1 cellular context compared by ENCODE assay signal in genomic region chr12:56127888-56128668, GRCh38.
TF ChIP-seq lines count a peak whose summit lies in the region.

A gene with protein sequence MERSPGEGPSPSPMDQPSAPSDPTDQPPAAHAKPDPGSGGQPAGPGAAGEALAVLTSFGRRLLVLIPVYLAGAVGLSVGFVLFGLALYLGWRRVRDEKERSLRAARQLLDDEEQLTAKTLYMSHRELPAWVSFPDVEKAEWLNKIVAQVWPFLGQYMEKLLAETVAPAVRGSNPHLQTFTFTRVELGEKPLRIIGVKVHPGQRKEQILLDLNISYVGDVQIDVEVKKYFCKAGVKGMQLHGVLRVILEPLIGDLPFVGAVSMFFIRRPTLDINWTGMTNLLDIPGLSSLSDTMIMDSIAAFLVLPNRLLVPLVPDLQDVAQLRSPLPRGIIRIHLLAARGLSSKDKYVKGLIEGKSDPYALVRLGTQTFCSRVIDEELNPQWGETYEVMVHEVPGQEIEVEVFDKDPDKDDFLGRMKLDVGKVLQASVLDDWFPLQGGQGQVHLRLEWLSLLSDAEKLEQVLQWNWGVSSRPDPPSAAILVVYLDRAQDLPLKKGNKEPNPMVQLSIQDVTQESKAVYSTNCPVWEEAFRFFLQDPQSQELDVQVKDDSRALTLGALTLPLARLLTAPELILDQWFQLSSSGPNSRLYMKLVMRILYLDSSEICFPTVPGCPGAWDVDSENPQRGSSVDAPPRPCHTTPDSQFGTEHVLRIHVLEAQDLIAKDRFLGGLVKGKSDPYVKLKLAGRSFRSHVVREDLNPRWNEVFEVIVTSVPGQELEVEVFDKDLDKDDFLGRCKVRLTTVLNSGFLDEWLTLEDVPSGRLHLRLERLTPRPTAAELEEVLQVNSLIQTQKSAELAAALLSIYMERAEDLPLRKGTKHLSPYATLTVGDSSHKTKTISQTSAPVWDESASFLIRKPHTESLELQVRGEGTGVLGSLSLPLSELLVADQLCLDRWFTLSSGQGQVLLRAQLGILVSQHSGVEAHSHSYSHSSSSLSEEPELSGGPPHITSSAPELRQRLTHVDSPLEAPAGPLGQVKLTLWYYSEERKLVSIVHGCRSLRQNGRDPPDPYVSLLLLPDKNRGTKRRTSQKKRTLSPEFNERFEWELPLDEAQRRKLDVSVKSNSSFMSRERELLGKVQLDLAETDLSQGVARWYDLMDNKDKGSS (plus strand): TSS chr12:56128267. CDS start chr12:56128320, 53 bp downstream.

TF ChIP-seq in HepG2, 621 proteins besides CTCF, POLR2A, EP300 and RAD21 (continued from another document and continues in another):
- TF ChIP-seq, protein P1, sequence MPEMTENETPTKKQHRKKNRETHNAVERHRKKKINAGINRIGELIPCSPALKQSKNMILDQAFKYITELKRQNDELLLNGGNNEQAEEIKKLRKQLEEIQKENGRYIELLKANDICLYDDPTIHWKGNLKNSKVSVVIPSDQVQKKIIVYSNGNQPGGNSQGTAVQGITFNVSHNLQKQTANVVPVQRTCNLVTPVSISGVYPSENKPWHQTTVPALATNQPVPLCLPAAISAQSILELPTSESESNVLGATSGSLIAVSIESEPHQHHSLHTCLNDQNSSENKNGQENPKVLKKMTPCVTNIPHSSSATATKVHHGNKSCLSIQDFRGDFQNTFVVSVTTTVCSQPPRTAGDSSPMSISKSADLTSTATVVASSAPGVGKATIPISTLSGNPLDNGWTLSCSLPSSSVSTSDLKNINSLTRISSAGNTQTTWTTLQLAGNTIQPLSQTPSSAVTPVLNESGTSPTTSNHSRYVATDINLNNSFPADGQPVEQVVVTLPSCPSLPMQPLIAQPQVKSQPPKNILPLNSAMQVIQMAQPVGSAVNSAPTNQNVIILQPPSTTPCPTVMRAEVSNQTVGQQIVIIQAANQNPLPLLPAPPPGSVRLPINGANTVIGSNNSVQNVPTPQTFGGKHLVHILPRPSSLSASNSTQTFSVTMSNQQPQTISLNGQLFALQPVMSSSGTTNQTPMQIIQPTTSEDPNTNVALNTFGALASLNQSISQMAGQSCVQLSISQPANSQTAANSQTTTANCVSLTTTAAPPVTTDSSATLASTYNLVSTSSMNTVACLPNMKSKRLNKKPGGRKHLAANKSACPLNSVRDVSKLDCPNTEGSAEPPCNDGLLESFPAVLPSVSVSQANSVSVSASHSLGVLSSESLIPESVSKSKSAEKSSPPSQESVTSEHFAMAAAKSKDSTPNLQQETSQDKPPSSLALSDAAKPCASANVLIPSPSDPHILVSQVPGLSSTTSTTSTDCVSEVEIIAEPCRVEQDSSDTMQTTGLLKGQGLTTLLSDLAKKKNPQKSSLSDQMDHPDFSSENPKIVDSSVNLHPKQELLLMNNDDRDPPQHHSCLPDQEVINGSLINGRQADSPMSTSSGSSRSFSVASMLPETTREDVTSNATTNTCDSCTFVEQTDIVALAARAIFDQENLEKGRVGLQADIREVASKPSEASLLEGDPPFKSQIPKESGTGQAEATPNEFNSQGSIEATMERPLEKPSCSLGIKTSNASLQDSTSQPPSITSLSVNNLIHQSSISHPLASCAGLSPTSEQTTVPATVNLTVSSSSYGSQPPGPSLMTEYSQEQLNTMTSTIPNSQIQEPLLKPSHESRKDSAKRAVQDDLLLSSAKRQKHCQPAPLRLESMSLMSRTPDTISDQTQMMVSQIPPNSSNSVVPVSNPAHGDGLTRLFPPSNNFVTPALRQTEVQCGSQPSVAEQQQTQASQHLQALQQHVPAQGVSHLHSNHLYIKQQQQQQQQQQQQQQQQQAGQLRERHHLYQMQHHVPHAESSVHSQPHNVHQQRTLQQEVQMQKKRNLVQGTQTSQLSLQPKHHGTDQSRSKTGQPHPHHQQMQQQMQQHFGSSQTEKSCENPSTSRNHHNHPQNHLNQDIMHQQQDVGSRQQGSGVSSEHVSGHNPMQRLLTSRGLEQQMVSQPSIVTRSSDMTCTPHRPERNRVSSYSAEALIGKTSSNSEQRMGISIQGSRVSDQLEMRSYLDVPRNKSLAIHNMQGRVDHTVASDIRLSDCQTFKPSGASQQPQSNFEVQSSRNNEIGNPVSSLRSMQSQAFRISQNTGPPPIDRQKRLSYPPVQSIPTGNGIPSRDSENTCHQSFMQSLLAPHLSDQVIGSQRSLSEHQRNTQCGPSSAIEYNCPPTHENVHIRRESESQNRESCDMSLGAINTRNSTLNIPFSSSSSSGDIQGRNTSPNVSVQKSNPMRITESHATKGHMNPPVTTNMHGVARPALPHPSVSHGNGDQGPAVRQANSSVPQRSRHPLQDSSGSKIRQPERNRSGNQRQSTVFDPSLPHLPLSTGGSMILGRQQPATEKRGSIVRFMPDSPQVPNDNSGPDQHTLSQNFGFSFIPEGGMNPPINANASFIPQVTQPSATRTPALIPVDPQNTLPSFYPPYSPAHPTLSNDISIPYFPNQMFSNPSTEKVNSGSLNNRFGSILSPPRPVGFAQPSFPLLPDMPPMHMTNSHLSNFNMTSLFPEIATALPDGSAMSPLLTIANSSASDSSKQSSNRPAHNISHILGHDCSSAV (CRISPR knock-in tag; IDR thresholded peaks at IDR 0.05; ENCODE audit: borderline replicate concordance), result peak; percentile 85; the same call in 1 of the 2 replicates
- TF ChIP-seq ZNF451 (CRISPR knock-in tag; IDR thresholded peaks at IDR 0.05), result peak; percentile 67; the same call in 1 of the 2 replicates
- TF ChIP-seq, protein P2, sequence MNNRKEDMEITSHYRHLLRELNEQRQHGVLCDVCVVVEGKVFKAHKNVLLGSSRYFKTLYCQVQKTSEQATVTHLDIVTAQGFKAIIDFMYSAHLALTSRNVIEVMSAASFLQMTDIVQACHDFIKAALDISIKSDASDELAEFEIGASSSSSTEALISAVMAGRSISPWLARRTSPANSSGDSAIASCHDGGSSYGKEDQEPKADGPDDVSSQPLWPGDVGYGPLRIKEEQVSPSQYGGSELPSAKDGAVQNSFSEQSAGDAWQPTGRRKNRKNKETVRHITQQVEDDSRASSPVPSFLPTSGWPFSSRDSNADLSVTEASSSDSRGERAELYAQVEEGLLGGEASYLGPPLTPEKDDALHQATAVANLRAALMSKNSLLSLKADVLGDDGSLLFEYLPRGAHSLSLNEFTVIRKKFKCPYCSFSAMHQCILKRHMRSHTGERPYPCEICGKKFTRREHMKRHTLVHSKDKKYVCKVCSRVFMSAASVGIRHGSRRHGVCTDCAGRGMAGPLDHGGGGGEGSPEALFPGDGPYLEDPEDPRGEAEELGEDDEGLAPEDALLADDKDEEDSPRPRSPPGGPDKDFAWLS (CRISPR knock-in tag; IDR thresholded peaks at IDR 0.05; ENCODE audit: borderline replicate concordance), result 0 out of 2 replicates have a peak, but pooled peaks have one; percentile 75
- TF ChIP-seq SOX13 (IDR thresholded peaks at IDR 0.05), result no peak
- TF ChIP-seq SOX13 (CRISPR knock-in tag; conservative IDR thresholded peaks at IDR 0.05 in 1 of 2, IDR thresholded peaks at IDR 0.05 in 1 of 2), result peak in 1 of 2 experiments; percentile 13; a peak in 1 of 4 replicates
- TF ChIP-seq ZNF431 (CRISPR knock-in tag; IDR thresholded peaks at IDR 0.05; ENCODE audit: borderline replicate concordance, low read depth), result no peak
- no peak for TF ChIP-seq ZNF572 (CRISPR knock-in tag; IDR thresholded peaks at IDR 0.05)
- TF ChIP-seq RARA (CRISPR knock-in tag; IDR thresholded peaks at IDR 0.05), result peak; percentile 29
- no peak; the same call in 1 of the 2 replicates for TF ChIP-seq ZNF772 (CRISPR knock-in tag; IDR thresholded peaks at IDR 0.05)
- peak; percentile 94 for TF ChIP-seq POLR2G (IDR thresholded peaks at IDR 0.05; ENCODE audit: low read depth, low read length)
- TF ChIP-seq ZNF678 (CRISPR knock-in tag; IDR thresholded peaks at IDR 0.05), result peak; percentile 42; the same call in 1 of the 2 replicates
- TF ChIP-seq CEBPG (CRISPR knock-in tag; IDR thresholded peaks at IDR 0.05), result 0 out of 2 replicates have a peak, but pooled peaks have one; percentile 6
- TF ChIP-seq, protein P3, sequence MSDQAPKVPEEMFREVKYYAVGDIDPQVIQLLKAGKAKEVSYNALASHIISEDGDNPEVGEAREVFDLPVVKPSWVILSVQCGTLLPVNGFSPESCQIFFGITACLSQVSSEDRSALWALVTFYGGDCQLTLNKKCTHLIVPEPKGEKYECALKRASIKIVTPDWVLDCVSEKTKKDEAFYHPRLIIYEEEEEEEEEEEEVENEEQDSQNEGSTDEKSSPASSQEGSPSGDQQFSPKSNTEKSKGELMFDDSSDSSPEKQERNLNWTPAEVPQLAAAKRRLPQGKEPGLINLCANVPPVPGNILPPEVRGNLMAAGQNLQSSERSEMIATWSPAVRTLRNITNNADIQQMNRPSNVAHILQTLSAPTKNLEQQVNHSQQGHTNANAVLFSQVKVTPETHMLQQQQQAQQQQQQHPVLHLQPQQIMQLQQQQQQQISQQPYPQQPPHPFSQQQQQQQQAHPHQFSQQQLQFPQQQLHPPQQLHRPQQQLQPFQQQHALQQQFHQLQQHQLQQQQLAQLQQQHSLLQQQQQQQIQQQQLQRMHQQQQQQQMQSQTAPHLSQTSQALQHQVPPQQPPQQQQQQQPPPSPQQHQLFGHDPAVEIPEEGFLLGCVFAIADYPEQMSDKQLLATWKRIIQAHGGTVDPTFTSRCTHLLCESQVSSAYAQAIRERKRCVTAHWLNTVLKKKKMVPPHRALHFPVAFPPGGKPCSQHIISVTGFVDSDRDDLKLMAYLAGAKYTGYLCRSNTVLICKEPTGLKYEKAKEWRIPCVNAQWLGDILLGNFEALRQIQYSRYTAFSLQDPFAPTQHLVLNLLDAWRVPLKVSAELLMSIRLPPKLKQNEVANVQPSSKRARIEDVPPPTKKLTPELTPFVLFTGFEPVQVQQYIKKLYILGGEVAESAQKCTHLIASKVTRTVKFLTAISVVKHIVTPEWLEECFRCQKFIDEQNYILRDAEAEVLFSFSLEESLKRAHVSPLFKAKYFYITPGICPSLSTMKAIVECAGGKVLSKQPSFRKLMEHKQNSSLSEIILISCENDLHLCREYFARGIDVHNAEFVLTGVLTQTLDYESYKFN (CRISPR knock-in tag; conservative IDR thresholded peaks at IDR 0.05), result peak; percentile 36
- 0 out of 2 replicates have a peak, but pooled peaks have one; percentile 12 for TF ChIP-seq KDM4B (CRISPR knock-in tag; IDR thresholded peaks at IDR 0.05)
- peak; percentile 46 for TF ChIP-seq ISL2 (CRISPR knock-in tag; IDR thresholded peaks at IDR 0.05)
- peak; percentile 77 for TF ChIP-seq ZMAT3 (CRISPR knock-in tag; conservative IDR thresholded peaks at IDR 0.05)
- TF ChIP-seq HMG20A (CRISPR knock-in tag; IDR thresholded peaks at IDR 0.05; ENCODE audit: borderline replicate concordance), result 0 out of 2 replicates have a peak, but pooled peaks have one; percentile 1
- TF ChIP-seq KLF9 (CRISPR knock-in tag; IDR thresholded peaks at IDR 0.05; ENCODE audit: low read depth), result 0 out of 2 replicates have a peak, but pooled peaks have one; percentile 71
- TF ChIP-seq RELA (CRISPR knock-in tag; IDR thresholded peaks at IDR 0.05), result 0 out of 2 replicates have a peak, but pooled peaks have one; percentile 57
- peak; percentile 56; the same call in 1 of the 2 replicates for TF ChIP-seq AKAP8 (CRISPR knock-in tag; IDR thresholded peaks at IDR 0.05)
- peak; percentile 32; the same call in 1 of the 2 replicates for TF ChIP-seq PITX1 (CRISPR knock-in tag; IDR thresholded peaks at IDR 0.05)
- TF ChIP-seq, protein P4, sequence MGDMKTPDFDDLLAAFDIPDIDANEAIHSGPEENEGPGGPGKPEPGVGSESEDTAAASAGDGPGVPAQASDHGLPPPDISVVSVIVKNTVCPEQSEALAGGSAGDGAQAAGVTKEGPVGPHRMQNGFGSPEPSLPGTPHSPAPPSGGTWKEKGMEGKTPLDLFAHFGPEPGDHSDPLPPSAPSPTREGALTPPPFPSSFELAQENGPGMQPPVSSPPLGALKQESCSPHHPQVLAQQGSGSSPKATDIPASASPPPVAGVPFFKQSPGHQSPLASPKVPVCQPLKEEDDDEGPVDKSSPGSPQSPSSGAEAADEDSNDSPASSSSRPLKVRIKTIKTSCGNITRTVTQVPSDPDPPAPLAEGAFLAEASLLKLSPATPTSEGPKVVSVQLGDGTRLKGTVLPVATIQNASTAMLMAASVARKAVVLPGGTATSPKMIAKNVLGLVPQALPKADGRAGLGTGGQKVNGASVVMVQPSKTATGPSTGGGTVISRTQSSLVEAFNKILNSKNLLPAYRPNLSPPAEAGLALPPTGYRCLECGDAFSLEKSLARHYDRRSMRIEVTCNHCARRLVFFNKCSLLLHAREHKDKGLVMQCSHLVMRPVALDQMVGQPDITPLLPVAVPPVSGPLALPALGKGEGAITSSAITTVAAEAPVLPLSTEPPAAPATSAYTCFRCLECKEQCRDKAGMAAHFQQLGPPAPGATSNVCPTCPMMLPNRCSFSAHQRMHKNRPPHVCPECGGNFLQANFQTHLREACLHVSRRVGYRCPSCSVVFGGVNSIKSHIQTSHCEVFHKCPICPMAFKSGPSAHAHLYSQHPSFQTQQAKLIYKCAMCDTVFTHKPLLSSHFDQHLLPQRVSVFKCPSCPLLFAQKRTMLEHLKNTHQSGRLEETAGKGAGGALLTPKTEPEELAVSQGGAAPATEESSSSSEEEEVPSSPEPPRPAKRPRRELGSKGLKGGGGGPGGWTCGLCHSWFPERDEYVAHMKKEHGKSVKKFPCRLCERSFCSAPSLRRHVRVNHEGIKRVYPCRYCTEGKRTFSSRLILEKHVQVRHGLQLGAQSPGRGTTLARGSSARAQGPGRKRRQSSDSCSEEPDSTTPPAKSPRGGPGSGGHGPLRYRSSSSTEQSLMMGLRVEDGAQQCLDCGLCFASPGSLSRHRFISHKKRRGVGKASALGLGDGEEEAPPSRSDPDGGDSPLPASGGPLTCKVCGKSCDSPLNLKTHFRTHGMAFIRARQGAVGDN (CRISPR knock-in tag; IDR thresholded peaks at IDR 0.05), result peak; percentile 79
- TF ChIP-seq GZF1 (CRISPR knock-in tag; IDR thresholded peaks at IDR 0.05), result peak; percentile 40; the same call in 1 of the 2 replicates
- peak; percentile 7 for TF ChIP-seq TEAD3 (CRISPR knock-in tag; optimal IDR thresholded peaks at IDR 0.05; ENCODE audit: borderline replicate concordance)
- peak; percentile 83 for TF ChIP-seq NFYC (CRISPR knock-in tag; IDR thresholded peaks at IDR 0.05)
- TF ChIP-seq KLF16 (CRISPR knock-in tag; IDR thresholded peaks at IDR 0.05), result peak in 1 of 2 experiments; percentile 69; a peak in 2 of 4 replicates
- no peak for TF ChIP-seq FOXJ3 (CRISPR knock-in tag; IDR thresholded peaks at IDR 0.05; ENCODE audit: borderline replicate concordance)
- TF ChIP-seq ZSCAN25 (CRISPR knock-in tag; IDR thresholded peaks at IDR 0.05), result no peak
- TF ChIP-seq GATAD2A (CRISPR knock-in tag; IDR thresholded peaks at IDR 0.05), result 0 out of 2 replicates have a peak, but pooled peaks have one; percentile 21
- 0 out of 2 replicates have a peak, but pooled peaks have one; percentile 77 for TF ChIP-seq SMAD9 (CRISPR knock-in tag; IDR thresholded peaks at IDR 0.05)
- peak; percentile 72 for TF ChIP-seq KDM2A (CRISPR knock-in tag; IDR thresholded peaks at IDR 0.05; ENCODE audit: borderline replicate concordance, low read depth)
- TF ChIP-seq HNF1B (CRISPR knock-in tag; IDR thresholded peaks at IDR 0.05), result peak; percentile 82
- TF ChIP-seq ZNF740 (CRISPR knock-in tag; IDR thresholded peaks at IDR 0.05), result 0 out of 2 replicates have a peak, but pooled peaks have one; percentile 25
